Comparison of ENCODE assay signal across 31 cellular contexts in the genomic region with DNA sequence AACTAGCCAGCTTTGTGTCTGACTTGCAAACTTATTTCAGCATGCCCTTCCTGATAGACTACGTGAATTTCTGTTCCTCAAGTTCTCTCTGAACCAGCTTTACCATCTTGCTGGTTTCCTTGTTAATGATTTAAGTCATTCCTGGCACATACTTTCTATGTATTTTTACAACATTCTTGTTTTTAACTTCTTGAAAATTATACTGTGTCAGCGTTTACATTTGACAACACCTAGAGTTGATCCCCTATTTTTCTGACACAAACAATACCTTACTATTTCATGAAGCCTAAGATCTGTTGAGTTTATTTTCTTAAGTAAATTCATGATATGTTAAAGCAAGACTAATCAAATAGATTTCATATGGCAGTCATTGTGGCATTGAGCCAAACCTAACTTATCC.
"Had no signal": no experiment of that assay in that cellular context is flagged by ENCODE, and none has a peak within 500 bp of the region (broad histone marks: within the 10 kb centered on the region; RNA-seq: fewer than 3 reads in every experiment).

No MANE protein-coding gene starts in this region.

- H3K4me3 ChIP-seq: neural progenitor cell, ovary, psoas muscle, skin epidermis, smooth muscle cell, spleen, suprapubic skin, testis, tibial artery, transverse colon, upper lobe of right lung, uterus had no signal

- H3K4me2 ChIP-seq: neural progenitor cell, smooth muscle cell had no signal

- H3K36me3 Mint-ChIP-seq: natural killer cell; neural progenitor cell; stimulated activated memory B cell treated with anti-CD40 and anti-IgM and Interleukin-4, amounts not matched to agents 10 μg/mL and 1 μg/mL and 100 μg/mL, for 72 hours; type B pancreatic cell had no signal

- H3K79me2 ChIP-seq: parathyroid adenoma had no signal

- DNase-seq: natural killer cell; occipital lobe; ovary; posterior cingulate gyrus; psoas muscle; right cardiac atrium; spleen; stimulated activated CD4-positive, alpha-beta T cell treated with anti-CD3 and anti-CD28 coated beads, Interleukin-12 subunit alpha, Interleukin-12 subunit beta, amount 100 ng/mL, for 4 hours; stimulated activated CD4-positive, alpha-beta T cell treated with anti-CD3 and anti-CD28 coated beads, Interleukin-1b, Interleukin-23, amount 100 ng/mL, for 48 hours; stimulated activated CD4-positive, alpha-beta T cell treated with anti-CD3 and anti-CD28 coated beads, Interleukin-4, amount 100 ng/mL, for 1 hour; stimulated activated CD4-positive, alpha-beta T cell treated with anti-CD3 and anti-CD28 coated beads, Interleukin-4, amount 100 ng/mL, for 4 hours; stimulated activated CD8-positive, alpha-beta memory T cell treated with anti-CD3 and anti-CD28 coated beads, Interleukin-4, amount 100 ng/mL, for 48 hours; stimulated activated naive CD4-positive, alpha-beta T cell; stimulated activated naive CD8-positive, alpha-beta T cell treated with anti-CD3 and anti-CD28 coated beads, Interleukin-15, amount 100 ng/mL, for 72 hours; stimulated activated naive CD8-positive, alpha-beta T cell treated with anti-CD3 and anti-CD28 coated beads, Interleukin-15, Interleukin-2, amounts not matched to agents 100 U/mL and 50 U/mL, for 24 hours; substantia nigra; testis; tibial artery; transverse colon; upper lobe of right lung; uterus had no signal

- H3K4me1 ChIP-seq: neural progenitor cell, parathyroid adenoma, psoas muscle, spleen, suprapubic skin, testis, tibial artery, upper lobe of right lung, uterus had no signal

- H3K27me3 ChIP-seq: neural progenitor cell, ovary, spleen, suprapubic skin, testis, tibial artery, transverse colon, upper lobe of right lung, uterus had no signal

- H3K9ac ChIP-seq: neural progenitor cell, parathyroid adenoma had no signal

- H3K9me3 Mint-ChIP-seq: type B pancreatic cell had no signal

- ATAC-seq: natural killer cell; psoas muscle; right cardiac atrium; sciatic nerve; stimulated activated memory B cell treated with anti-CD40 and anti-IgM and Interleukin-4, amounts not matched to agents 10 μg/mL and 1 μg/mL and 100 μg/mL, for 72 hours; stimulated activated naive CD8-positive, alpha-beta T cell treated with anti-CD3 and anti-CD28 coated beads, Interleukin-15, amount 100 ng/mL, for 72 hours; stimulated activated naive CD8-positive, alpha-beta T cell treated with anti-CD3 and anti-CD28 coated beads, Interleukin-15, Interleukin-2, amounts not matched to agents 100 U/mL and 50 U/mL, for 24 hours; upper lobe of right lung had no signal

- H3K4me1 Mint-ChIP-seq: natural killer cell; neural progenitor cell; stimulated activated memory B cell treated with anti-CD40 and anti-IgM and Interleukin-4, amounts not matched to agents 10 μg/mL and 1 μg/mL and 100 μg/mL, for 72 hours; stimulated activated naive CD8-positive, alpha-beta T cell treated with anti-CD3 and anti-CD28 coated beads, Interleukin-15, amount 100 ng/mL, for 72 hours had no signal

- H3K36me3 ChIP-seq: neural progenitor cell, ovary, spleen, suprapubic skin, tibial artery, transverse colon, upper lobe of right lung, uterus had no signal

- H3K27me3 Mint-ChIP-seq: progenitor cell of endocrine pancreas; stimulated activated memory B cell treated with anti-CD40 and anti-IgM and Interleukin-4, amounts not matched to agents 10 μg/mL and 1 μg/mL and 100 μg/mL, for 72 hours; stimulated activated naive CD8-positive, alpha-beta T cell treated with anti-CD3 and anti-CD28 coated beads, Interleukin-15, amount 100 ng/mL, for 72 hours; type B pancreatic cell had no signal

- H3K4me3 Mint-ChIP-seq: natural killer cell; nephron; neural progenitor cell; stimulated activated memory B cell treated with anti-CD40 and anti-IgM and Interleukin-4, amounts not matched to agents 10 μg/mL and 1 μg/mL and 100 μg/mL, for 72 hours; stimulated activated naive CD8-positive, alpha-beta T cell treated with anti-CD3 and anti-CD28 coated beads, Interleukin-15, amount 100 ng/mL, for 72 hours; type B pancreatic cell had no signal

- H3K9me3 ChIP-seq: ovary, psoas muscle, suprapubic skin, testis, tibial artery, transverse colon, upper lobe of right lung, uterus had no signal

- H3K27ac ChIP-seq: neural progenitor cell, ovary, parathyroid adenoma, psoas muscle, skin epidermis, spleen, suprapubic skin, testis, tibial artery, transverse colon, upper lobe of right lung, uterus had no signal

- H2AFZ ChIP-seq: neural progenitor cell, parathyroid adenoma had no signal

- H3K27ac Mint-ChIP-seq: natural killer cell; nephron; neural progenitor cell; progenitor cell of endocrine pancreas; stimulated activated memory B cell treated with anti-CD40 and anti-IgM and Interleukin-4, amounts not matched to agents 10 μg/mL and 1 μg/mL and 100 μg/mL, for 72 hours; stimulated activated naive CD8-positive, alpha-beta T cell treated with anti-CD3 and anti-CD28 coated beads, Interleukin-15, amount 100 ng/mL, for 72 hours had no signal
